9 cellular contexts compared by ENCODE assay signal in genomic region chr16:53664724-53665345, GRCh38. TPM values are rescaled to one million over a fixed set of nuclear protein-coding genes. Genes with fewer than 3 reads are reported as not detected.
DNase-seq lines count a peak whose midpoint lies in the region; ATAC-seq and TF ChIP-seq lines count a peak whose summit lies in the region.
"Had no signal": no experiment of that assay in that cellular context is flagged by ENCODE, and none has a peak within 500 bp of the region (broad histone marks: within the 10 kb centered on the region; RNA-seq: fewer than 3 reads in every experiment).

No MANE protein-coding gene starts in this region.

- no peaks in the 10 kb centered on the region for H3K79me2 ChIP-seq in fibroblast of lung (ENCODE audit: control insufficient read depth, insufficient read depth, low read length)

- peak overlapping the region; percentile 66 for H3K4me2 ChIP-seq in fibroblast of lung (ENCODE audit: extremely low read depth, insufficient read depth, low read length)

- H3K9me3 ChIP-seq in fibroblast of lung (ENCODE audit: control insufficient read depth, insufficient read depth, low read depth, low read length): no peaks in the 10 kb centered on the region

- H3K9me3 Mint-ChIP-seq in stimulated activated memory B cell treated with anti-CD40 and anti-IgM and Interleukin-4, amounts not matched to agents 10 μg/mL and 1 μg/mL and 100 μg/mL, for 72 hours: no peaks in the 10 kb centered on the region

- H3K27me3 ChIP-seq in fibroblast of lung (ENCODE audit: control insufficient read depth, insufficient read depth, low read length): no peaks in the 10 kb centered on the region

- H3K36me3 ChIP-seq in fibroblast of lung (ENCODE audit: control insufficient read depth, insufficient read depth, low read length): no peaks in the 10 kb centered on the region

- H3K9ac ChIP-seq in fibroblast of lung (ENCODE audit: insufficient read depth, low read length): no peak overlapping the region

- H3K27me3 Mint-ChIP-seq in stimulated activated memory B cell treated with anti-CD40 and anti-IgM and Interleukin-4, amounts not matched to agents 10 μg/mL and 1 μg/mL and 100 μg/mL, for 72 hours: no peaks in the 10 kb centered on the region

- no peak for TF ChIP-seq CTCF in fibroblast of lung (conservative IDR thresholded peaks at IDR 0.05 in 1 of 2, IDR thresholded peaks at IDR 0.05 in 1 of 2; ENCODE audit: low read depth in 1 of 2, low read length in 2 of 2)

- H4K20me1 ChIP-seq in fibroblast of lung (ENCODE audit: control insufficient read depth, extremely low read depth, insufficient read depth, low read length): no peaks in the 10 kb centered on the region

- H3K4me1 ChIP-seq in fibroblast of lung (ENCODE audit: control insufficient read depth, extremely low read depth, insufficient read depth, low read length): peaks cover 5% of the 10 kb centered on the region

- H3K27ac Mint-ChIP-seq in stimulated activated memory B cell treated with anti-CD40 and anti-IgM and Interleukin-4, amounts not matched to agents 10 μg/mL and 1 μg/mL and 100 μg/mL, for 72 hours: no peak overlapping the region

- H3K4me1 Mint-ChIP-seq in stimulated activated memory B cell treated with anti-CD40 and anti-IgM and Interleukin-4, amounts not matched to agents 10 μg/mL and 1 μg/mL and 100 μg/mL, for 72 hours: no peaks in the 10 kb centered on the region

- H3K27ac ChIP-seq in fibroblast of lung (ENCODE audit: insufficient read depth, low read length): peak overlapping the region; percentile 49

- H3K4me3 ChIP-seq in fibroblast of lung (replicated peaks in 1 of 4; ENCODE audit: control extremely low read depth in 1 of 4, insufficient read depth in 1 of 4, low read depth in 3 of 4, low read length in 4 of 4): peak overlapping the region in 3 of 4 experiments; percentile 11 to 15 (median 14)

- peak; percentile 10 to 19 for DNase-seq in stimulated activated CD4-positive, alpha-beta T cell treated with anti-CD3 and anti-CD28 coated beads, Interleukin-15, amount 100 ng/mL, for 48 hours (ENCODE audit: low read depth in 2 of 2)
- no peak for DNase-seq in stimulated activated CD4-positive, alpha-beta T cell treated with anti-CD3 and anti-CD28 coated beads, Interleukin-4, amount 100 ng/mL, for 1 hour
- DNase-seq in fibroblast of lung (ENCODE audit: low read depth in 2 of 2) (peak; percentile 74 to 97), NCI-H510A treated with DMSO at 0.1 percent for 48 hours (lab: John Stamatoyannopoulos, UW) (no peak)
- DNase-seq in activated effector memory CD4-positive, alpha-beta T cell treated with anti-CD3 and anti-CD28 coated beads, Interleukin-2, amount 50 U/mL, for 16 hours: no peak
- DNase-seq: DMS53 had no signal

- no peaks in the 10 kb centered on the region for H3K36me3 Mint-ChIP-seq in stimulated activated memory B cell treated with anti-CD40 and anti-IgM and Interleukin-4, amounts not matched to agents 10 μg/mL and 1 μg/mL and 100 μg/mL, for 72 hours

- peak; percentile 87 for ATAC-seq in HG03280 (IDR thresholded peaks at IDR 0.05; ENCODE audit: unreplicated experiment)
- no peak for ATAC-seq in GM18517 (IDR thresholded peaks at IDR 0.05; ENCODE audit: unreplicated experiment)
- no peak for ATAC-seq in stimulated activated memory B cell treated with anti-CD40 and anti-IgM and Interleukin-4, amounts not matched to agents 10 μg/mL and 1 μg/mL and 100 μg/mL, for 72 hours

- no peak overlapping the region for H3K4me3 Mint-ChIP-seq in stimulated activated memory B cell treated with anti-CD40 and anti-IgM and Interleukin-4, amounts not matched to agents 10 μg/mL and 1 μg/mL and 100 μg/mL, for 72 hours

- H2AFZ ChIP-seq in fibroblast of lung (ENCODE audit: low read length): peak overlapping the region; percentile 24

RNA-seq across cellular contexts. Expression of gene RPGRIP1L, which starts 38.8 kb away (rescaled TPM):
- 6.9 and 7.4 TPM in 2 replicates for total RNA-seq in fibroblast of lung
- 10.3 and 13.0 TPM in 2 replicates for polyA plus RNA-seq in fibroblast of lung
- 7.3 and 9.0 TPM in 2 replicates for polyA plus RNA-seq in fibroblast of lung (2012)
- 0.75 and 1.8 TPM in 2 replicates for polyA minus RNA-seq in fibroblast of lung (ENCODE audit: low replicate concordance)

RNA-seq across cellular contexts. Expression of gene FTO, which starts 39.1 kb away (rescaled TPM):
- 42.9 and 61.1 TPM in 2 replicates for total RNA-seq in fibroblast of lung
- polyA plus RNA-seq in fibroblast of lung: 97.6 and 117 TPM in 2 replicates
- polyA plus RNA-seq in fibroblast of lung (2012): 55.2 and 62.3 TPM in 2 replicates
- polyA minus RNA-seq in fibroblast of lung (ENCODE audit: low replicate concordance): 84.1 and 89.2 TPM in 2 replicates

Comparison
In these comparisons a context has a peak if more than half of its experiments do, and no peak if none do; other contexts are left out.
1. DNase-seq: peak in stimulated activated CD4-positive, alpha-beta T cell treated with anti-CD3 and anti-CD28 coated beads, Interleukin-15, amount 100 ng/mL, for 48 hours (2 of 2) and fibroblast of lung (2 of 2); none in stimulated activated CD4-positive, alpha-beta T cell treated with anti-CD3 and anti-CD28 coated beads, Interleukin-4, amount 100 ng/mL, for 1 hour (single experiment), NCI-H510A treated with DMSO at 0.1 percent for 48 hours (single experiment) and activated effector memory CD4-positive, alpha-beta T cell treated with anti-CD3 and anti-CD28 coated beads, Interleukin-2, amount 50 U/mL, for 16 hours (single experiment).